8 cellular contexts compared by ENCODE assay signal in genomic region chrX:154458116-154458953, GRCh38. TPM values are rescaled to one million over a fixed set of nuclear protein-coding genes. Genes with fewer than 3 reads are reported as not detected.
A peak's percentile ranks its signal among the peaks of the same experiment; 100 is the strongest.
DNase-seq lines count a peak whose midpoint lies in the region; ATAC-seq and TF ChIP-seq lines count a peak whose summit lies in the region.

PLXNA3 (plus strand) TSS chrX:154458281; CDS start chrX:154460184, 1,903 bp downstream.

- no peak for TF ChIP-seq CTCF in DOHH2 (IDR thresholded peaks at IDR 0.05; ENCODE audit: low read depth, low read length, poor library complexity, severe bottlenecking)
- TF ChIP-seq CTCF in MM.1S (IDR thresholded peaks at IDR 0.05; ENCODE audit: low read length), result no peak
- no peak for TF ChIP-seq CTCF in epithelial cell of proximal tubule (conservative IDR thresholded peaks at IDR 0.05; ENCODE audit: low read depth, low read length)

- H3K4me1 ChIP-seq in DOHH2 (ENCODE audit: control insufficient read depth, low read length), result peaks cover 11% of the 10 kb centered on the region
- H3K4me1 ChIP-seq in MM.1S (ENCODE audit: low read length), result no peaks in the 10 kb centered on the region
- H3K4me1 ChIP-seq in muscle layer of colon (ENCODE audit: insufficient read depth, low read length), result no peaks in the 10 kb centered on the region

- H3K27me3 ChIP-seq in DOHH2 (ENCODE audit: control insufficient read depth, low read length), result no peaks in the 10 kb centered on the region
- H3K27me3 ChIP-seq in MM.1S (replicated peaks; ENCODE audit: insufficient read depth, low read length), result no peaks in the 10 kb centered on the region
- H3K27me3 ChIP-seq in muscle layer of colon (ENCODE audit: control insufficient read depth in 1 of 2, insufficient read depth in 2 of 2, low read length in 2 of 2), result no peaks in the 10 kb centered on the region

- H3K27ac ChIP-seq in DOHH2 (ENCODE audit: low read depth, low read length), result no peak within 1 kb of the TSS
- H3K27ac ChIP-seq in MM.1S (ENCODE audit: low read length), result no peak within 1 kb of the TSS
- H3K27ac ChIP-seq in muscle layer of colon (ENCODE audit: low read depth, low read length), result peak within 1 kb of the TSS; percentile 63

- H2AFZ ChIP-seq in MM.1S (ENCODE audit: low read length), result peak within 1 kb of the TSS; percentile 48; the same call in 1 of the 2 replicates

- no peaks in the 10 kb centered on the region for H3K9me3 ChIP-seq in DOHH2 (ENCODE audit: control insufficient read depth, insufficient read depth, low read length)
- no peaks in the 10 kb centered on the region for H3K9me3 ChIP-seq in MM.1S (replicated peaks; ENCODE audit: insufficient read depth, low read length)
- no peaks in the 10 kb centered on the region for H3K9me3 ChIP-seq in muscle layer of colon (ENCODE audit: low read length)

- peaks cover 14% of the 10 kb centered on the region for H3K79me2 ChIP-seq in DOHH2 (ENCODE audit: control insufficient read depth, low read length)
- peaks cover 5% of the 10 kb centered on the region; the same call in 1 of the 2 replicates for H3K79me2 ChIP-seq in MM.1S (ENCODE audit: low read length)

- ATAC-seq in GM21717 (IDR thresholded peaks at IDR 0.05; ENCODE audit: unreplicated experiment), result peak; percentile 57
- peak; percentile 66 for ATAC-seq in stimulated activated naive CD8-positive, alpha-beta T cell treated with anti-CD3 and anti-CD28 coated beads, Interleukin-15, Interleukin-2, amounts not matched to agents 100 U/mL and 50 U/mL, for 24 hours

- H4K20me1 ChIP-seq in DOHH2 (ENCODE audit: control insufficient read depth, insufficient read depth, low read depth, low read length) (no peaks in the 10 kb centered on the region), MM.1S (ENCODE audit: insufficient read depth, low read length) (no peaks in the 10 kb centered on the region)

- H3K36me3 ChIP-seq in DOHH2 (ENCODE audit: control insufficient read depth, low read length) (no peaks in the 10 kb centered on the region), MM.1S (replicated peaks; ENCODE audit: insufficient read depth, low read length) (no peaks in the 10 kb centered on the region), muscle layer of colon (ENCODE audit: insufficient read depth, low read length) (no peaks in the 10 kb centered on the region)

- H3K9ac ChIP-seq in MM.1S (ENCODE audit: low read length) (peak within 1 kb of the TSS; percentile 40; the same call in 1 of the 2 replicates), muscle layer of colon (ENCODE audit: low read length) (no peak within 1 kb of the TSS)

- H3K4me2 ChIP-seq in DOHH2 (ENCODE audit: low read length) (peak within 1 kb of the TSS; percentile 75), MM.1S (ENCODE audit: low read depth, low read length) (peak within 1 kb of the TSS; percentile 72)

- H3F3A ChIP-seq in DOHH2 (ENCODE audit: control insufficient read depth, insufficient read depth) (no peaks in the 10 kb centered on the region), MM.1S (ENCODE audit: insufficient read depth, low read length) (no peaks in the 10 kb centered on the region)

- H3K9me2 ChIP-seq in DOHH2 (replicated peaks; ENCODE audit: control insufficient read depth, low read length), result no peaks in the 10 kb centered on the region
- no peaks in the 10 kb centered on the region for H3K9me2 ChIP-seq in MM.1S (replicated peaks; ENCODE audit: insufficient read depth, low read length)

- H3K4me3 ChIP-seq in DOHH2 (ENCODE audit: low read length) (peak within 1 kb of the TSS; percentile 80), MM.1S (ENCODE audit: low read length) (peak within 1 kb of the TSS; percentile 66), epithelial cell of proximal tubule (ENCODE audit: low read depth, low read length) (peak within 1 kb of the TSS; percentile 71), muscle layer of colon (ENCODE audit: low read depth in 1 of 2, low read length in 2 of 2) (peak within 1 kb of the TSS; percentile 59 to 64)

- peak; percentile 39 for DNase-seq in MM.1S
- DNase-seq in activated CD8-positive, alpha-beta memory T cell treated with anti-CD3 and anti-CD28 coated beads for 4 hours (ENCODE audit: low read depth in 2 of 2), result peak; percentile 20 to 37
- DNase-seq in epithelial cell of proximal tubule (ENCODE audit: low read depth), result no peak
- DNase-seq in stimulated activated naive CD8-positive, alpha-beta T cell treated with anti-CD3 and anti-CD28 coated beads, Interleukin-15, Interleukin-2, amounts not matched to agents 100 U/mL and 50 U/mL, for 24 hours, result peak; percentile 74
- no peak for DNase-seq in kidney glomerular epithelial cell (lab: John Stamatoyannopoulos, UW)

RNA-seq across cellular contexts. Expression of gene PLXNA3, which starts in this region (rescaled TPM):
- total RNA-seq in epithelial cell of proximal tubule, result 5.9 and 14.6 TPM in 2 replicates

Comparison
In these comparisons a context has a peak if more than half of its experiments do, and no peak if none do; other contexts are left out.
1. DNase-seq: peak in MM.1S (single experiment), activated CD8-positive, alpha-beta memory T cell treated with anti-CD3 and anti-CD28 coated beads for 4 hours (2 of 2) and stimulated activated naive CD8-positive, alpha-beta T cell treated with anti-CD3 and anti-CD28 coated beads, Interleukin-15, Interleukin-2, amounts not matched to agents 100 U/mL and 50 U/mL, for 24 hours (single experiment); none in epithelial cell of proximal tubule (single experiment) and kidney glomerular epithelial cell (single experiment).
2. Peak in every context shown above with its lines, with median percentiles within 50 percentile points of each other: H3K4me3 ChIP-seq.